37 cellular contexts compared by ENCODE assay signal in the genomic region with DNA sequence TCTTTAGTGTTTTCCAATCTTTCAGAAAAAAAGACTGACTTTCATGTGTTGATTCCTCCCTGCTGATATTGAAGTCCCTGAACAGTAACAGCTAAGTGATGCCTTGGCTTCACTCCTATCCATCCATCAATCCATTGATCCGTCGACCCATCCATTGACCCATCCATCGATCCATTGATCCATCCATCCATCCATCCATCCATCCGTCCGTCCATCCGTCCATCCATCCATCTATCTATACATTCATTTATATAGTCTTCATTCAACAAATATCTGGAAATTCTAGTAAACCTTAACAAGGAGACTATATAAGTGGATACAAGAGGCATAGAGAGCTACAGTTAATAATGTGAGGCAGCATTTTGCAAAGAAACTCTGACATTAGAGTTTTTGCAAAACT. TPM values are rescaled to one million over a fixed set of nuclear protein-coding genes. Genes with fewer than 3 reads are reported as not detected.
"Had no signal": no experiment of that assay in that cellular context is flagged by ENCODE, and none has a peak within 500 bp of the region (broad histone marks: within the 10 kb centered on the region; RNA-seq: fewer than 3 reads in every experiment).

No MANE protein-coding gene starts in this region.

- H3K4me1 ChIP-seq: adrenal gland, body of pancreas, breast epithelium had no signal

- H3K4me1 Mint-ChIP-seq: activated naive CD4-positive, alpha-beta T cell treated with anti-CD3 and anti-CD28 coated beads, Interleukin-2, amount 10 ng/mL, durations not matched to agents 7 days and 5 days; activated naive CD4-positive, alpha-beta T cell treated with anti-CD3 and anti-CD28 coated beads, Interleukin-2, amount 50 U/mL, for 24 hours; activated naive CD8-positive, alpha-beta T cell treated with anti-CD3 and anti-CD28 coated beads for 36 hours; activated naive CD8-positive, alpha-beta T cell treated with anti-CD3 and anti-CD28 coated beads, Interleukin-2, amount 10 ng/mL, durations not matched to agents 7 days and 5 days; activated naive CD8-positive, alpha-beta T cell treated with anti-CD3 and anti-CD28 coated beads, Interleukin-2, amount 50 U/mL, for 24 hours; activated T-helper 17 cell treated with anti-CD3 and anti-CD28 coated beads, Interleukin-2, amount 50 U/mL, for 72 hours; central memory CD8-positive, alpha-beta T cell had no signal

- H3K27ac Mint-ChIP-seq: activated naive CD4-positive, alpha-beta T cell treated with anti-CD3 and anti-CD28 coated beads for 36 hours; activated naive CD4-positive, alpha-beta T cell treated with anti-CD3 and anti-CD28 coated beads, Interleukin-2, amount 10 ng/mL, durations not matched to agents 7 days and 5 days; activated naive CD4-positive, alpha-beta T cell treated with anti-CD3 and anti-CD28 coated beads, Interleukin-2, amount 50 U/mL, for 24 hours; activated naive CD4-positive, alpha-beta T cell treated with anti-CD3 and anti-CD28 coated beads, Interleukin-2, amount 50 U/mL, for 72 hours; activated naive CD8-positive, alpha-beta T cell; activated naive CD8-positive, alpha-beta T cell treated with anti-CD3 and anti-CD28 coated beads for 36 hours; activated naive CD8-positive, alpha-beta T cell treated with anti-CD3 and anti-CD28 coated beads, Interleukin-2, amount 10 ng/mL, durations not matched to agents 7 days and 5 days; activated naive CD8-positive, alpha-beta T cell treated with anti-CD3 and anti-CD28 coated beads, Interleukin-2, amount 50 U/mL, for 24 hours; activated T-cell treated with anti-CD3 and anti-CD28 coated beads, Interleukin-2, amount 50 U/mL, for 24 hours; activated T-cell treated with anti-CD3 and anti-CD28 coated beads, Interleukin-2, amount 50 U/mL, for 72 hours; activated T-helper 1 cell treated with anti-CD3 and anti-CD28 coated beads, Interleukin-12 subunit alpha, Interleukin-12 subunit beta, Interleukin-2, Interleukin-4 antibody, amounts not matched to agents 30 ng/mL and 10 ng/mL and 1 ng/mL, durations not matched to agents 14 hours and 24 hours and 36 hours; activated T-helper 17 cell treated with anti-CD3 and anti-CD28 coated beads, Interleukin-2, amount 50 U/mL, for 72 hours; activated T-helper 2 cell treated with anti-CD3 and anti-CD28 coated beads, Interferon-gamma antibody, Interleukin-2, Interleukin-4, amounts not matched to agents 10 μg/mL and 5 μg/mL and 100 μg/mL, durations not matched to agents 14 hours and 24 hours and 36 hours; brain had no signal

- H3K9me3 Mint-ChIP-seq: activated naive CD4-positive, alpha-beta T cell treated with anti-CD3 and anti-CD28 coated beads for 36 hours; activated naive CD4-positive, alpha-beta T cell treated with anti-CD3 and anti-CD28 coated beads, Interleukin-2, amount 10 ng/mL, durations not matched to agents 7 days and 5 days; activated naive CD4-positive, alpha-beta T cell treated with anti-CD3 and anti-CD28 coated beads, Interleukin-2, amount 50 U/mL, for 24 hours; activated naive CD4-positive, alpha-beta T cell treated with anti-CD3 and anti-CD28 coated beads, Interleukin-2, amount 50 U/mL, for 72 hours; activated naive CD8-positive, alpha-beta T cell treated with anti-CD3 and anti-CD28 coated beads for 36 hours; activated naive CD8-positive, alpha-beta T cell treated with anti-CD3 and anti-CD28 coated beads, Interleukin-2, amount 10 ng/mL, durations not matched to agents 7 days and 5 days; activated naive CD8-positive, alpha-beta T cell treated with anti-CD3 and anti-CD28 coated beads, Interleukin-2, amount 50 U/mL, for 24 hours; activated T-cell treated with anti-CD3 and anti-CD28 coated beads, Interleukin-2, amount 50 U/mL, for 24 hours; activated T-cell treated with anti-CD3 and anti-CD28 coated beads, Interleukin-2, amount 50 U/mL, for 4 hours; activated T-cell treated with anti-CD3 and anti-CD28 coated beads, Interleukin-2, amount 50 U/mL, for 72 hours; activated T-helper 1 cell treated with anti-CD3 and anti-CD28 coated beads, Interleukin-12 subunit alpha, Interleukin-12 subunit beta, Interleukin-2, Interleukin-4 antibody, amounts not matched to agents 30 ng/mL and 10 ng/mL and 1 ng/mL, durations not matched to agents 14 hours and 24 hours and 36 hours; activated T-helper 17 cell treated with anti-CD3 and anti-CD28 coated beads, Interleukin-2, amount 50 U/mL, for 72 hours; activated T-helper 2 cell treated with anti-CD3 and anti-CD28 coated beads, Interferon-gamma antibody, Interleukin-2, Interleukin-4, amounts not matched to agents 10 μg/mL and 5 μg/mL and 100 μg/mL, durations not matched to agents 14 hours and 24 hours and 36 hours; brain; central memory CD8-positive, alpha-beta T cell had no signal

- DNase-seq: activated effector memory CD4-positive, alpha-beta T cell treated with anti-CD3 and anti-CD28 coated beads, Interleukin-2, amount 50 U/mL, for 16 hours; activated effector memory CD4-positive, alpha-beta T cell treated with Interleukin-2 at 50 U/mL for 16 hours; activated gamma-delta T cell; activated gamma-delta T cell treated with Interleukin-2 at 50 U/mL for 16 hours; activated naive CD4-positive, alpha-beta T cell; activated naive CD4-positive, alpha-beta T cell treated with anti-CD3 and anti-CD28 coated beads for 36 hours; activated naive CD4-positive, alpha-beta T cell treated with anti-CD3 and anti-CD28 coated beads, Interleukin-2, amount 10 ng/mL, durations not matched to agents 7 days and 5 days; activated naive CD4-positive, alpha-beta T cell treated with anti-CD3 and anti-CD28 coated beads, Interleukin-2, amount 50 U/mL, for 16 hours; activated naive CD4-positive, alpha-beta T cell treated with Interleukin-2 at 50 U/mL for 16 hours; activated naive CD8-positive, alpha-beta T cell treated with anti-CD3 and anti-CD28 coated beads for 36 hours; activated naive CD8-positive, alpha-beta T cell treated with anti-CD3 and anti-CD28 coated beads, Interleukin-2, amount 10 ng/mL, durations not matched to agents 7 days and 5 days; activated naive CD8-positive, alpha-beta T cell treated with anti-CD3 and anti-CD28 coated beads, Interleukin-2, amount 50 U/mL, for 24 hours; activated T-cell treated with anti-CD3 and anti-CD28 coated beads, Interleukin-2, amount 50 U/mL, for 24 hours; activated T-cell treated with anti-CD3 and anti-CD28 coated beads, Interleukin-2, amount 50 U/mL, for 4 hours; activated T-cell treated with anti-CD3 and anti-CD28 coated beads, Interleukin-2, amount 50 U/mL, for 48 hours; activated T-cell treated with anti-CD3 and anti-CD28 coated beads, Interleukin-2, amount 50 U/mL, for 72 hours; adrenal gland; amniotic stem cell; amygdala; anterior cingulate cortex; aorta; body of pancreas; brain microvascular endothelial cell; caudate nucleus; central memory CD4-positive, alpha-beta T cell; cerebellar nuclear complex had no signal

- H3K27ac ChIP-seq: adrenal gland, body of pancreas, brain microvascular endothelial cell, breast epithelium, cardiac muscle cell had no signal

- H3K36me3 ChIP-seq: adrenal gland, ascending aorta, brain microvascular endothelial cell, breast epithelium, cardiac muscle cell had no signal

- H3K36me3 Mint-ChIP-seq: activated naive CD4-positive, alpha-beta T cell treated with anti-CD3 and anti-CD28 coated beads, Interleukin-2, amount 10 ng/mL, durations not matched to agents 7 days and 5 days; activated naive CD4-positive, alpha-beta T cell treated with anti-CD3 and anti-CD28 coated beads, Interleukin-2, amount 50 U/mL, for 24 hours; activated naive CD4-positive, alpha-beta T cell treated with anti-CD3 and anti-CD28 coated beads, Interleukin-2, amount 50 U/mL, for 72 hours; activated naive CD8-positive, alpha-beta T cell; activated naive CD8-positive, alpha-beta T cell treated with anti-CD3 and anti-CD28 coated beads for 36 hours; activated naive CD8-positive, alpha-beta T cell treated with anti-CD3 and anti-CD28 coated beads, Interleukin-2, amount 10 ng/mL, durations not matched to agents 7 days and 5 days; brain had no signal

- H3K4me3 Mint-ChIP-seq: activated naive CD4-positive, alpha-beta T cell treated with anti-CD3 and anti-CD28 coated beads for 36 hours; activated naive CD4-positive, alpha-beta T cell treated with anti-CD3 and anti-CD28 coated beads, Interleukin-2, amount 10 ng/mL, durations not matched to agents 7 days and 5 days; activated naive CD4-positive, alpha-beta T cell treated with anti-CD3 and anti-CD28 coated beads, Interleukin-2, amount 50 U/mL, for 24 hours; activated naive CD8-positive, alpha-beta T cell; activated naive CD8-positive, alpha-beta T cell treated with anti-CD3 and anti-CD28 coated beads for 36 hours; activated naive CD8-positive, alpha-beta T cell treated with anti-CD3 and anti-CD28 coated beads, Interleukin-2, amount 10 ng/mL, durations not matched to agents 7 days and 5 days; activated naive CD8-positive, alpha-beta T cell treated with anti-CD3 and anti-CD28 coated beads, Interleukin-2, amount 50 U/mL, for 24 hours; activated T-cell treated with anti-CD3 and anti-CD28 coated beads, Interleukin-2, amount 50 U/mL, for 24 hours; activated T-cell treated with anti-CD3 and anti-CD28 coated beads, Interleukin-2, amount 50 U/mL, for 4 hours; activated T-cell treated with anti-CD3 and anti-CD28 coated beads, Interleukin-2, amount 50 U/mL, for 72 hours; activated T-helper 1 cell treated with anti-CD3 and anti-CD28 coated beads, Interleukin-12 subunit alpha, Interleukin-12 subunit beta, Interleukin-2, Interleukin-4 antibody, amounts not matched to agents 30 ng/mL and 10 ng/mL and 1 ng/mL, durations not matched to agents 14 hours and 24 hours and 36 hours; activated T-helper 17 cell treated with anti-CD3 and anti-CD28 coated beads, Interleukin-2, amount 50 U/mL, for 72 hours; brain; central memory CD8-positive, alpha-beta T cell had no signal

- H3K27me3 Mint-ChIP-seq: brain had no signal

- H3K9me3 ChIP-seq: adrenal gland, ascending aorta, body of pancreas, breast epithelium had no signal

- H3K27me3 ChIP-seq: adrenal gland, ascending aorta, body of pancreas, brain microvascular endothelial cell, breast epithelium had no signal

- ATAC-seq: activated naive CD4-positive, alpha-beta T cell treated with anti-CD3 and anti-CD28 coated beads, Interleukin-2, amount 50 U/mL, for 72 hours; activated naive CD8-positive, alpha-beta T cell treated with anti-CD3 and anti-CD28 coated beads, Interleukin-2, amount 50 U/mL, for 24 hours; activated T-cell treated with anti-CD3 and anti-CD28 coated beads, Interleukin-2, amount 50 U/mL, for 4 hours; activated T-cell treated with anti-CD3 and anti-CD28 coated beads, Interleukin-2, amount 50 U/mL, for 72 hours; activated T-helper 17 cell treated with anti-CD3 and anti-CD28 coated beads, Interleukin-2, amount 50 U/mL, for 72 hours; body of pancreas had no signal

- H3K4me3 ChIP-seq: adrenal gland, ascending aorta, body of pancreas, breast epithelium, cardiac muscle cell had no signal

RNA-seq across cellular contexts. Expression of gene LAMB1, which starts 21.6 kb away (rescaled TPM):
- total RNA-seq: activated naive CD8-positive, alpha-beta T cell treated with anti-CD3 and anti-CD28 coated beads, Interleukin-2, amount 10 ng/mL, durations not matched to agents 7 days and 5 days; activated T-helper 1 cell treated with anti-CD3 and anti-CD28 coated beads, Interleukin-12 subunit alpha, Interleukin-12 subunit beta, Interleukin-2, Interleukin-4 antibody, amounts not matched to agents 30 ng/mL and 10 ng/mL and 1 ng/mL, durations not matched to agents 14 hours and 24 hours and 36 hours; activated T-helper 17 cell treated with anti-CD3 and anti-CD28 coated beads, Interleukin-2, amount 50 U/mL, for 72 hours had no signal
